In the genomic region with DNA sequence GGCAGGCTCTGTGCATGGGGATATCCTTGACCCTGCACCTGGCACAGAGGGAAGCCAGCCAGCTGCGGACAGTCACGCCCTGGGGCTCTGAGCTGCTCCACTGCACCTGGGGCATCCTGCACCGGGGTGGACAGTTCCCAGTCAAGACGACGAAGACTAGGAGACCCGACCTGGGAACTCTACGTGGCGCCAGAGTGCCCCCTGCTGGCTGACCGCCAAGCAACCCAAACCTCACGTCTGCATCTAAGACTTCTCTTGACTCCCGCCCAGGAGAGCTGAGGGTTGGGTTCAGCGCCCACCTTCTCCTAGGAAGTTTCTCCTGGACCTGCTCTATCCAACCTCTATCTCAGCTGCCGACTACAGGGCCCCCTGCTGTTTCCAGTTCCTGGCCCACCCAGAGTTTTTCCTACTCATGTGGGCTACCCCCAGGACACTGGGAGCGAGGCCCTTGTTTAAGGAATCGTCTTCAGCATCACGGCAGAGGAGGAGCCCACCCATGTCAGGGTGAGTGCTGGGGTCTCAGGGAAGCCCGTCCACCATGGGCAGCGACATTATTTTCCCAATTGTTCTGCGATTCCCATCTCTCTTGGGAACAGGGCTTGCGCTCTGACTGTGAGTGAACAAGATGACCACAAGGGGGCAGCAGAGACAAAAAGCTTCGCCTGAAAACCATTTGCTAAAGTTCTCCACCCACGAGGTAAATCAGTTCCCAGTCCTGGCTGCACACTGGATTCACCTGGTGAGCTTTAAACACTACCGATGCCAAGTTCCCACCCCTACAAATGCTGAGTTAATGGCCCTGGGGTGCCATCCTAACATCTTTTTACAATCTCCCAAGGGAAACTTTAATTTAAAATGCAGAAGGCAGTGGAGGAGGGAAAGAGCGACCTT, we compare ENCODE assay signal across 8 cellular contexts. TPM values are rescaled to one million over a fixed set of nuclear protein-coding genes. Genes with fewer than 3 reads are reported as not detected.
DNase-seq lines count a peak whose midpoint lies in the region; FAIRE-seq and TF ChIP-seq lines count a peak whose summit lies in the region.

No MANE protein-coding gene starts in this region.

- TF ChIP-seq POLR2A in testis (IDR thresholded peaks at IDR 0.05): no peak

- H2BK15ac ChIP-seq in neuronal stem cell (ENCODE audit: low read length): no peak overlapping the region

- WGBS in neuronal stem cell (ENCODE audit: extremely low coverage in 2 of 2, insufficient read length in 2 of 2, insufficient replicate concordance in 1 of 2), 2 donors: no CpG with 5 or more reads among the region's 24 CpGs
- 8 to 10% methylated on average over 17 to 24 of the region's 24 CpGs for WGBS in testis, 2 donors

- H3K9ac ChIP-seq in neuronal stem cell (ENCODE audit: low read depth, low read length, poor library complexity): peak overlapping the region; percentile 35

- H2BK12ac ChIP-seq in neuronal stem cell (ENCODE audit: low read length): no peak overlapping the region

- H3K23ac ChIP-seq in neuronal stem cell (ENCODE audit: low read depth, low read length, poor library complexity): no peak overlapping the region

- H3K4me1 ChIP-seq in neuronal stem cell (ENCODE audit: control insufficient read depth in 2 of 2, insufficient read depth in 1 of 2, low read depth in 1 of 2, low read length in 2 of 2) (peaks cover 0 to 3% of the 10 kb centered on the region in 2 donors), testis (peaks cover 5% of the 10 kb centered on the region)

- CTCF ChIA-PET in RWPE1 (lab: Yijun Ruan, JAX): interaction anchor here (0.6 to 3.4 kb wide), 20 partner anchors 9 to 636 kb away, joined by 3 to 32 read pairs (median 4); partner anchors contain the start of gene CHST4

- H3K27ac ChIP-seq in RWPE1: no peak overlapping the region
- no peak overlapping the region for H3K27ac ChIP-seq in neuronal stem cell (replicated peaks; ENCODE audit: low read length)
- H3K27ac ChIP-seq in testis: no peak overlapping the region

- intact Hi-C loops in testis (cut with DNase I; ENCODE audit: low total_unique reads): loop anchor here (10.0 kb wide), 1 partner anchor 92 kb away; no protein-coding TSS in a partner anchor

- no peak for FAIRE-seq in frontal cortex (lab: Jason Lieb, UNC)

- no peak overlapping the region for H2AK5ac ChIP-seq in neuronal stem cell (ENCODE audit: low read depth, low read length)

- H3K18ac ChIP-seq in neuronal stem cell (ENCODE audit: low read length): no peak overlapping the region

- H3K4me2 ChIP-seq in neuronal stem cell (ENCODE audit: insufficient read depth, low read length, poor library complexity, severe bottlenecking): peak overlapping the region; percentile 66

- H4K91ac ChIP-seq in neuronal stem cell (ENCODE audit: low read depth, low read length, poor library complexity): no peak overlapping the region

- H4K8ac ChIP-seq in neuronal stem cell (ENCODE audit: low read depth, low read length): no peak overlapping the region

- POLR2A ChIA-PET in RWPE1 (lab: Yijun Ruan, JAX; ENCODE audit: low non-redundant PET): no interaction called here

- H3K27me3 ChIP-seq in neuronal stem cell (ENCODE audit: control insufficient read depth in 3 of 3, insufficient read depth in 3 of 3, low read depth in 1 of 3, low read length in 3 of 3) (peaks cover 0 to 20% (median 0%) of the 10 kb centered on the region in 3 experiments), testis (no peaks in the 10 kb centered on the region)

- no peak overlapping the region for H2BK5ac ChIP-seq in neuronal stem cell (ENCODE audit: low read length)

- H2AFZ ChIP-seq in neuronal stem cell (ENCODE audit: low read length): peak overlapping the region; percentile 81

- H3K4me3 ChIP-seq in neuronal stem cell (ENCODE audit: low read length in 2 of 2) (peak overlapping the region; percentile 19 to 74), testis (peak overlapping the region in 1 of 2 donors; percentile 15)

- DNase-seq in SIG-M5 treated with dmso at 0.1 percent for 504 hours (lab: John Stamatoyannopoulos, UW; ENCODE audit: unreplicated experiment): peak; percentile 48
- DNase-seq in SIG-M5 (lab: John Stamatoyannopoulos, UW): no peak
- peak; percentile 47 to 63 for DNase-seq in Kasumi-1 (lab: John Stamatoyannopoulos, UW)
- peak; percentile 85 for DNase-seq in RWPE1 (ENCODE audit: low spot score)
- DNase-seq in activated T-helper 9 cell treated with anti-CD3 and anti-CD28 coated beads, Interleukin-2, amount 50 U/mL, for 16 hours (ENCODE audit: low read depth): peak; percentile 35
- DNase-seq in frontal cortex (ENCODE audit: low spot score in 2 of 2): peak; percentile 56 to 84
- peak; percentile 84 for DNase-seq in neuronal stem cell (ENCODE audit: low spot score)
- DNase-seq in testis: peak; percentile 80

- peak; percentile 88 for TF ChIP-seq CTCF in RWPE1 (conservative IDR thresholded peaks at IDR 0.05; ENCODE audit: low read depth)
- peak; percentile 77 to 92 (median 81) for TF ChIP-seq CTCF in testis (IDR thresholded peaks at IDR 0.05)

- H3K4ac ChIP-seq in neuronal stem cell (ENCODE audit: low read length): no peak overlapping the region

- no peak overlapping the region for H3K14ac ChIP-seq in neuronal stem cell (ENCODE audit: low read length)

- H3K9me3 ChIP-seq in neuronal stem cell (replicated peaks in 1 of 2; ENCODE audit: control insufficient read depth in 2 of 2, insufficient read depth in 1 of 2, low read depth in 1 of 2, low read length in 2 of 2) (no peaks in the 10 kb centered on the region), testis (no peaks in the 10 kb centered on the region)

- no peak overlapping the region for H2BK120ac ChIP-seq in neuronal stem cell (ENCODE audit: low read depth, low read length)

- H3K79me1 ChIP-seq in neuronal stem cell (ENCODE audit: low read depth, low read length): no peaks in the 10 kb centered on the region

- no peaks in the 10 kb centered on the region for H3K36me3 ChIP-seq in neuronal stem cell (replicated peaks in 1 of 2; ENCODE audit: control insufficient read depth in 2 of 2, insufficient read depth in 2 of 2, low read length in 2 of 2)
- H3K36me3 ChIP-seq in testis (ENCODE audit: low read depth, missing control alignments): no peaks in the 10 kb centered on the region

RNA-seq across cellular contexts. Expression of gene TLE7, which starts 29.3 kb away (rescaled TPM):
- not detected for total RNA-seq in frontal cortex
- not detected for polyA plus RNA-seq in neuronal stem cell (2013, experiment 1 of 2)
- not detected for polyA plus RNA-seq in neuronal stem cell (2013, experiment 2 of 2)
- total RNA-seq in testis: 1 to 10 TPM; 2.4 to 3.0 TPM
- 1.7 TPM for polyA plus RNA-seq in testis (ENCODE audit: insufficient read depth, low read depth, low replicate concordance)

RNA-seq across cellular contexts. Expression of gene ZNF23, which starts 49.5 kb away (rescaled TPM):
- total RNA-seq in frontal cortex (23.6 TPM), testis (10 to 100 TPM; 14.5 to 16.3 TPM)
- polyA plus RNA-seq in neuronal stem cell (2013, experiment 1 of 2): 8.0 TPM
- polyA plus RNA-seq in neuronal stem cell (2013, experiment 2 of 2): 8.5 TPM
- 10.9 TPM for polyA plus RNA-seq in testis (ENCODE audit: insufficient read depth, low read depth, low replicate concordance)

RNA-seq across cellular contexts. Expression of gene CALB2, which starts 54.0 kb away (rescaled TPM):
- 19.2 TPM for total RNA-seq in frontal cortex
- 0.22 TPM for polyA plus RNA-seq in neuronal stem cell (2013, experiment 1 of 2)
- polyA plus RNA-seq in neuronal stem cell (2013, experiment 2 of 2): 0.18 TPM
- total RNA-seq in testis: 1 to 10 TPM; 3.6 to 5.1 TPM
- 53.2 TPM for polyA plus RNA-seq in testis (ENCODE audit: insufficient read depth, low read depth, low replicate concordance)
